In the genomic region with DNA sequence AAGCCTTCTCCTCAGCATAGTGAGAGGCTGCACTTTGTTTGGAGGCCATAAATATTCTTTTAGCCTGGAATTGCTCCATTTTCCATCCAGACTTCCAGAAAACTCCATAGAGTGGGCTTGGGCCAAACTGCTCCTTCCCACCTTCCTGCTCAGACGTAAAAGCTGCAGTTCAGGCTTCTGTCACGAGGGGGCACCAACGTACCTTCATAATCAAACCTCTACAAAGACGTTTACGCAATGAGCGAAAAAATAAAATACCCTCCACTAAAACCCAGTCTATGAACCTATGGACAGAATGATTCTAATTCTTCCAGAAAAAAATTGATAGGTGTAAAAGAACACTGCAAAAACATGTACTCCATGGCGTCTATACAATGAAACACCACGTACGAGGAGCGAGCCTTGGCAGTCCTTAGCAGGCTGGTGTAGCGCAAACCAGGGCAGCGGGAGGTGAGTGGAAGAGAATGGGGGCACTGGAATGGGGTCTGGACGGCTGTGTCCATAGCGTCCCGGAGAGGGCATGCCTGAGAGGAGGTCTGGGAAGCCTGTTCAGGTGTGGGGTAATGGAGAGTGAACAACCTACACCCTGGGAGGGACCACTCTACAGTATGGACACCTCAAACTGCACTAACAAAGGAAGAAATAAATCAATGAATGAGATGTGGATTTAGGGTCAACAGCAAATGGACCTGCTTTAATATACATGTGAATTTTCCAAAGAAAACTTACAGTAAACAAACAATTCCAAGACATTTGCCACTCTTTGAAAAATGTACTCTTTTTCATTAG, we compare ENCODE assay signal across 8 cellular contexts. TPM values are rescaled to one million over a fixed set of nuclear protein-coding genes. Genes with fewer than 3 reads are reported as not detected.
DNase-seq lines count a peak whose midpoint lies in the region; ATAC-seq, FAIRE-seq and TF ChIP-seq lines count a peak whose summit lies in the region.

No MANE protein-coding gene starts in this region.

- peak overlapping the region; percentile 34 for H3K9ac ChIP-seq in keratinocyte (ENCODE audit: control insufficient read depth, extremely low read depth, insufficient read depth, low read length)

- H3K4me3 ChIP-seq in GM23338 (peak overlapping the region; percentile 62), keratinocyte (ENCODE audit: control insufficient read depth in 2 of 3, extremely low read depth in 1 of 3, insufficient read depth in 2 of 3, low read depth in 1 of 3, low read length in 3 of 3) (peak overlapping the region in 2 of 3 experiments; percentile 29 to 58)

- peak overlapping the region; percentile 86 for H3K4me2 ChIP-seq in GM23338
- H3K4me2 ChIP-seq in keratinocyte (ENCODE audit: control insufficient read depth, extremely low read depth, insufficient read depth, low read depth, low read length): peak overlapping the region; percentile 59

- H3K9me2 ChIP-seq in GM23338 (ENCODE audit: insufficient read depth): no peaks in the 10 kb centered on the region

- peak overlapping the region; percentile 77 for H3K4me3 Mint-ChIP-seq in GM23338
- H3K4me3 Mint-ChIP-seq in chondrocyte (ENCODE audit: unreplicated experiment): peak overlapping the region; percentile 68

- H2AFZ ChIP-seq in GM23338 (peak overlapping the region; percentile 1; the same call in 1 of the 2 replicates), keratinocyte (ENCODE audit: control insufficient read depth, low read length) (peak overlapping the region; percentile 73)

- peak; percentile 2 for DNase-seq in CMK (ENCODE audit: low read depth)
- peak; percentile 68 for DNase-seq in GM23338 (ENCODE audit: low spot score)
- DNase-seq in NCI-H1930 (lab: John Stamatoyannopoulos, UW): peak; percentile 9 to 30
- peak; percentile 75 for DNase-seq in activated CD4-positive, CD25-positive, alpha-beta regulatory T cell treated with anti-CD3 and anti-CD28 coated beads, Interleukin-2, amount 50 U/mL, for 72 hours
- no peak for DNase-seq in chondrocyte (ENCODE audit: low spot score)
- DNase-seq in keratinocyte (ENCODE audit: low read depth, low spot score): peak; percentile 15
- peak; percentile 72 for DNase-seq in stimulated activated CD4-positive, alpha-beta T cell treated with anti-CD3 and anti-CD28 coated beads, Interleukin-15, amount 100 ng/mL, for 24 hours
- DNase-seq in OCI-M2 (lab: John Stamatoyannopoulos, UW; ENCODE audit: unreplicated experiment): no peak

- H3K9me3 ChIP-seq in keratinocyte (ENCODE audit: control insufficient read depth, low read depth, low read length): no peaks in the 10 kb centered on the region

- no peaks in the 10 kb centered on the region for H3F3A ChIP-seq in GM23338 (replicated peaks; ENCODE audit: low read depth)

- peaks cover 6% of the 10 kb centered on the region; the same call in 2 of the 3 replicates for H3K4me1 Mint-ChIP-seq in GM23338
- peaks cover 41% of the 10 kb centered on the region for H3K4me1 Mint-ChIP-seq in chondrocyte (ENCODE audit: low read depth)

- peak; percentile 70 for FAIRE-seq in keratinocyte (lab: Jason Lieb, UNC)

- H3K27ac ChIP-seq in GM23338 (ENCODE audit: low read depth) (no peak overlapping the region), keratinocyte (ENCODE audit: control insufficient read depth, insufficient read depth, low read length) (no peak overlapping the region)

- no peaks in the 10 kb centered on the region for H3K79me2 ChIP-seq in GM23338 (replicated peaks; ENCODE audit: insufficient read depth)
- H3K79me2 ChIP-seq in keratinocyte (ENCODE audit: control insufficient read depth, insufficient read depth, low read length): no peaks in the 10 kb centered on the region

- no peak overlapping the region for H3K27ac Mint-ChIP-seq in GM23338
- peak overlapping the region; percentile 64 for H3K27ac Mint-ChIP-seq in chondrocyte (ENCODE audit: unreplicated experiment)

- no peaks in the 10 kb centered on the region for H3K27me3 ChIP-seq in GM23338 (ENCODE audit: insufficient read depth)
- H3K27me3 ChIP-seq in keratinocyte (ENCODE audit: control insufficient read depth, extremely low read depth, insufficient read depth, low read length): no peaks in the 10 kb centered on the region

- H4K20me1 ChIP-seq in GM23338 (replicated peaks; ENCODE audit: insufficient read depth) (no peaks in the 10 kb centered on the region), keratinocyte (ENCODE audit: control insufficient read depth, extremely low read depth, insufficient read depth, low read length) (no peaks in the 10 kb centered on the region)

- H3K36me3 ChIP-seq in GM23338 (ENCODE audit: insufficient read depth) (no peaks in the 10 kb centered on the region), keratinocyte (ENCODE audit: control insufficient read depth in 2 of 2, extremely low read depth in 1 of 2, insufficient read depth in 2 of 2, low read length in 2 of 2) (no peaks in the 10 kb centered on the region)

- H3K36me3 Mint-ChIP-seq in GM23338 (ENCODE audit: low read depth) (no peaks in the 10 kb centered on the region), chondrocyte (ENCODE audit: low read depth) (no peaks in the 10 kb centered on the region)

- ATAC-seq in GM23338: peak; percentile 87

- H3K9me1 ChIP-seq in keratinocyte (ENCODE audit: control insufficient read depth, extremely low read depth, insufficient read depth, low read length): no peaks in the 10 kb centered on the region

- H3K9me3 Mint-ChIP-seq in GM23338: no peaks in the 10 kb centered on the region
- no peaks in the 10 kb centered on the region for H3K9me3 Mint-ChIP-seq in chondrocyte (ENCODE audit: low read depth)

- dilution Hi-C loops in keratinocyte (cut with MboI; ENCODE audit: extremely low pct_ligation_motif_present, low sequenced_read_pairs): no loop called here

- peaks cover 6% of the 10 kb centered on the region for H3K27me3 Mint-ChIP-seq in GM23338 (ENCODE audit: insufficient read depth, low read depth, poor library complexity)
- H3K27me3 Mint-ChIP-seq in chondrocyte (ENCODE audit: low read depth): no peaks in the 10 kb centered on the region

- peak; percentile 72 to 75 for TF ChIP-seq CTCF in GM23338 (conservative IDR thresholded peaks at IDR 0.05; ENCODE audit: low read depth in 2 of 2)
- peak; percentile 95 for TF ChIP-seq CTCF in chondrocyte (IDR thresholded peaks at IDR 0.05)
- TF ChIP-seq CTCF in keratinocyte (optimal IDR thresholded peaks at IDR 0.05 in 1 of 3, IDR thresholded peaks at IDR 0.05 in 1 of 3, conservative IDR thresholded peaks at IDR 0.05 in 1 of 3; ENCODE audit: extremely low read depth in 1 of 3, insufficient read depth in 2 of 3, low read length in 3 of 3): peak; percentile 79 to 80 (median 80)

- H3K4me1 ChIP-seq in GM23338 (ENCODE audit: insufficient read depth) (no peaks in the 10 kb centered on the region), keratinocyte (ENCODE audit: control insufficient read depth, extremely low read depth, insufficient read depth, low read length) (peaks cover 20% of the 10 kb centered on the region)

TF ChIP-seq in GM23338, 12 proteins besides CTCF, POLR2A, EP300 and RAD21 (continues in another document):
- TF ChIP-seq ZNF114 (CRISPR knock-in tag; IDR thresholded peaks at IDR 0.05) (no peak), JUNB (IDR thresholded peaks at IDR 0.05; ENCODE audit: unreplicated experiment) (no peak), EZH2 (IDR thresholded peaks at IDR 0.05; ENCODE audit: low read depth, unreplicated experiment) (no peak), EZH2phosphoT487 (IDR thresholded peaks at IDR 0.05; ENCODE audit: unreplicated experiment) (no peak), POLR2AphosphoS5 (IDR thresholded peaks at IDR 0.05; ENCODE audit: low read depth) (no peak)
- TF ChIP-seq, protein P1, sequence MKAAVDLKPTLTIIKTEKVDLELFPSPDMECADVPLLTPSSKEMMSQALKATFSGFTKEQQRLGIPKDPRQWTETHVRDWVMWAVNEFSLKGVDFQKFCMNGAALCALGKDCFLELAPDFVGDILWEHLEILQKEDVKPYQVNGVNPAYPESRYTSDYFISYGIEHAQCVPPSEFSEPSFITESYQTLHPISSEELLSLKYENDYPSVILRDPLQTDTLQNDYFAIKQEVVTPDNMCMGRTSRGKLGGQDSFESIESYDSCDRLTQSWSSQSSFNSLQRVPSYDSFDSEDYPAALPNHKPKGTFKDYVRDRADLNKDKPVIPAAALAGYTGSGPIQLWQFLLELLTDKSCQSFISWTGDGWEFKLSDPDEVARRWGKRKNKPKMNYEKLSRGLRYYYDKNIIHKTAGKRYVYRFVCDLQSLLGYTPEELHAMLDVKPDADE (IDR thresholded peaks at IDR 0.05): no peak

RNA-seq across cellular contexts. Expression of a gene that starts 14.3 kb away (rescaled TPM):
- not detected in 2 replicates for total RNA-seq in GM23338 (2014; rRNA removed; shearing (Covaris generic))
- polyA plus RNA-seq in GM23338 (2016; fragmentation: Nextera tagmentation; extraction: Ambion mirVana) (1.1 and 2.0 TPM in 2 replicates), keratinocyte (0.02 to 0.63 TPM (median 0.33 TPM) in 3 replicates)
- total RNA-seq in chondrocyte: 0.41 to 0.56 TPM (median 0.45 TPM) in 3 replicates
- polyA plus RNA-seq in keratinocyte (2011; ENCODE audit: low read depth): not detected
- 0.16 and 0.29 TPM in 2 replicates for polyA plus RNA-seq in keratinocyte (2011; cell fraction: cytosol; rRNA removed)
- 1.7 and 2.2 TPM in 2 replicates for polyA plus RNA-seq in keratinocyte (2011; cell fraction: nucleus; rRNA removed)
- 0.06 and 0.23 TPM in 2 replicates for polyA plus RNA-seq in keratinocyte (2012; ENCODE audit: low replicate concordance)
- 0.77 to 1.7 TPM in 2 of 3 replicates, not detected in the other for polyA minus RNA-seq in keratinocyte
- not detected for polyA minus RNA-seq in keratinocyte (2011; cell fraction: cytosol; rRNA and poly(A)+ RNA removed)
- 1.3 and 1.8 TPM in 2 replicates for polyA minus RNA-seq in keratinocyte (2011; cell fraction: nucleus; rRNA and poly(A)+ RNA removed)

RNA-seq across cellular contexts. Expression of a gene that starts 51.7 kb away (rescaled TPM):
- 18.0 and 25.4 TPM in 2 replicates for total RNA-seq in GM23338 (2014; rRNA removed; shearing (Covaris generic))
- polyA plus RNA-seq in GM23338 (2016; fragmentation: Nextera tagmentation; extraction: Ambion mirVana) (125 and 148 TPM in 2 replicates), keratinocyte (44.3 to 73.1 TPM (median 45.4 TPM) in 3 replicates)
- 84.5 to 91.5 TPM (median 88.0 TPM) in 3 replicates for total RNA-seq in chondrocyte
- 78.9 TPM for polyA plus RNA-seq in keratinocyte (2011; ENCODE audit: low read depth)
- 55.3 and 71.3 TPM in 2 replicates for polyA plus RNA-seq in keratinocyte (2011; cell fraction: cytosol; rRNA removed)
- 45.1 and 61.9 TPM in 2 replicates for polyA plus RNA-seq in keratinocyte (2011; cell fraction: nucleus; rRNA removed)
- 76.2 and 139 TPM in 2 replicates for polyA plus RNA-seq in keratinocyte (2012; ENCODE audit: low replicate concordance)
- polyA minus RNA-seq in keratinocyte: 7.0 to 10.7 TPM (median 7.3 TPM) in 3 replicates
- polyA minus RNA-seq in keratinocyte (2011; cell fraction: cytosol; rRNA and poly(A)+ RNA removed): 16.7 TPM
- 6.0 and 10.7 TPM in 2 replicates for polyA minus RNA-seq in keratinocyte (2011; cell fraction: nucleus; rRNA and poly(A)+ RNA removed)

Comparison
In these comparisons a context has a peak if more than half of its experiments do, and no peak if none do; other contexts are left out.
1. DNase-seq: peak in CMK (single experiment), GM23338 (single experiment), NCI-H1930 (2 of 2), activated CD4-positive, CD25-positive, alpha-beta regulatory T cell treated with anti-CD3 and anti-CD28 coated beads, Interleukin-2, amount 50 U/mL, for 72 hours (single experiment), keratinocyte (single experiment) and stimulated activated CD4-positive, alpha-beta T cell treated with anti-CD3 and anti-CD28 coated beads, Interleukin-15, amount 100 ng/mL, for 24 hours (single experiment); none in chondrocyte (single experiment) and OCI-M2 (single experiment).
2. Peak in every context shown above with its lines, with median percentiles within 50 percentile points of each other: CTCF ChIP-seq.